8 cellular contexts compared by ENCODE assay signal in the genomic region with DNA sequence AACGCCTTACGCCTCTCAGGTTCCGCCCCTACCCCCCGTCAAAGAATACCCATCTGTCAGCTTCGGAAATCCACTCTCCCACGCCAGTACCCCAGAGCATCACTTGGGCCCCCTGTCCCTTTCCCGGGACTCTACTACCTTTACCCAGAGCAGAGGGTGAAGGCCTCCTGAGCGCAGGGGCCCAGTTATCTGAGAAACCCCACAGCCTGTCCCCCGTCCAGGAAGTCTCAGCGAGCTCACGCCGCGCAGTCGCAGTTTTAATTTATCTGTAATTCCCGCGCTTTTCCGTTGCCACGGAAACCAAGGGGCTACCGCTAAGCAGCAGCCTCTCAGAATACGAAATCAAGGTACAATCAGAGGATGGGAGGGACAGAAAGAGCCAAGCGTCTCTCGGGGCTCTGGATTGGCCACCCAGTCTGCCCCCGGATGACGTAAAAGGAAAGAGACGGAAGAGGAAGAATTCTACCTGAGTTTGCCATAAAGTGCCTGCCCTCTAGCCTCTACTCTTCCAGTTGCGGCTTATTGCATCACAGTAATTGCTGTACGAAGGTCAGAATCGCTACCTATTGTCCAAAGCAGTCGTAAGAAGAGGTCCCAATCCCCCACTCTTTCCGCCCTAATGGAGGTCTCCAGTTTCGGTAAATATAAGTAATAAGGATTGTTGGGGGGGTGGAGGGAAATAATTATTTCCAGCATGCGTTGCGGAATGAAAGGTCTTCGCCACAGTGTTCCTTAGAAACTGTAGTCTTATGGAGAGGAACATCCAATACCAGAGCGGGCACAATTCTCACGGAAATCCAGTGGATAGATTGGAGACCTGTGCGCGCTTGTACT. TPM values are rescaled to one million over a fixed set of nuclear protein-coding genes. Genes with fewer than 3 reads are reported as not detected.
A peak's percentile ranks its signal among the peaks of the same experiment; 100 is the strongest.
DNase-seq lines count a peak whose midpoint lies in the region; ATAC-seq and TF ChIP-seq lines count a peak whose summit lies in the region.

TSS of gene BRCA1 (minus strand) at position 232 of the 834 bp plus-strand sequence. CDS start 1,268 bp downstream, outside the sequence.

- TF ChIP-seq CTCF in DND-41 (IDR thresholded peaks at IDR 0.05; ENCODE audit: borderline replicate concordance, extremely low read depth, low read length, poor library complexity, severe bottlenecking) (no peak), fibroblast of lung (conservative IDR thresholded peaks at IDR 0.05 in 1 of 2, IDR thresholded peaks at IDR 0.05 in 1 of 2; ENCODE audit: low read depth in 1 of 2, low read length in 2 of 2) (no peak)

- H3K9ac ChIP-seq in DND-41 (ENCODE audit: low read depth, low read length): peak within 1 kb of the TSS; percentile 78
- peak within 1 kb of the TSS; percentile 89 for H3K9ac ChIP-seq in GM23248
- peak within 1 kb of the TSS; percentile 65 for H3K9ac ChIP-seq in fibroblast of lung (ENCODE audit: insufficient read depth, low read length)

- peaks cover 18% of the 10 kb centered on the region for H3K36me3 Mint-ChIP-seq in activated T-helper 1 cell treated with anti-CD3 and anti-CD28 coated beads, Interleukin-12 subunit alpha, Interleukin-12 subunit beta, Interleukin-2, Interleukin-4 antibody, amounts not matched to agents 30 ng/mL and 10 ng/mL and 1 ng/mL, durations not matched to agents 14 hours and 24 hours and 36 hours (ENCODE audit: low read depth)
- peaks cover 0 to 19% (median 7%) of the 10 kb centered on the region in 5 donors for H3K36me3 Mint-ChIP-seq in naive thymus-derived CD4-positive, alpha-beta T cell
- H3K36me3 Mint-ChIP-seq in stimulated activated naive B cell treated with anti-CD40 and anti-IgM and Interleukin-4, amounts not matched to agents 10 μg/mL and 1 μg/mL and 100 μg/mL, for 72 hours: peaks cover 26 to 32% of the 10 kb centered on the region in 2 donors

- H3K27ac ChIP-seq in DND-41 (ENCODE audit: low read length) (peak within 1 kb of the TSS; percentile 92), GM23248 (peak within 1 kb of the TSS; percentile 71), fibroblast of lung (ENCODE audit: insufficient read depth, low read length) (peak within 1 kb of the TSS; percentile 86)
- H3K27ac ChIP-seq in naive thymus-derived CD4-positive, alpha-beta T cell (ENCODE audit: low read depth, low read length): peak within 1 kb of the TSS; percentile 83

- H3K4me3 Mint-ChIP-seq in activated T-helper 1 cell treated with anti-CD3 and anti-CD28 coated beads, Interleukin-12 subunit alpha, Interleukin-12 subunit beta, Interleukin-2, Interleukin-4 antibody, amounts not matched to agents 30 ng/mL and 10 ng/mL and 1 ng/mL, durations not matched to agents 14 hours and 24 hours and 36 hours: peak within 1 kb of the TSS; percentile 99
- peak within 1 kb of the TSS; percentile 88 to 97 (median 94) for H3K4me3 Mint-ChIP-seq in naive thymus-derived CD4-positive, alpha-beta T cell
- H3K4me3 Mint-ChIP-seq in stimulated activated naive B cell treated with anti-CD40 and anti-IgM and Interleukin-4, amounts not matched to agents 10 μg/mL and 1 μg/mL and 100 μg/mL, for 72 hours: peak within 1 kb of the TSS; percentile 91 to 99

- H3K4me2 ChIP-seq in DND-41 (ENCODE audit: insufficient read depth, low read length) (peak within 1 kb of the TSS; percentile 89), GM23248 (ENCODE audit: unreplicated experiment) (peak within 1 kb of the TSS; percentile 90), fibroblast of lung (ENCODE audit: extremely low read depth, insufficient read depth, low read length) (peak within 1 kb of the TSS; percentile 96)

- H3K9me2 ChIP-seq in GM23248 (ENCODE audit: insufficient read depth): no peaks in the 10 kb centered on the region

- in situ Hi-C loops in GM23248 (cut with MboI): no loop called here

- H3K9me3 ChIP-seq in DND-41 (ENCODE audit: insufficient read depth, low read length, severe bottlenecking) (no peaks in the 10 kb centered on the region), GM23248 (ENCODE audit: low read depth) (no peaks in the 10 kb centered on the region), fibroblast of lung (ENCODE audit: control insufficient read depth, insufficient read depth, low read depth, low read length) (no peaks in the 10 kb centered on the region)
- H3K9me3 ChIP-seq in naive thymus-derived CD4-positive, alpha-beta T cell (ENCODE audit: control insufficient read depth in 2 of 3, low read length in 3 of 3): no peaks in the 10 kb centered on the region

- peak within 1 kb of the TSS; percentile 53 to 71 for H3K4me3 ChIP-seq in DND-41 (ENCODE audit: low read depth in 1 of 2, low read length in 2 of 2)
- peak within 1 kb of the TSS; percentile 99 for H3K4me3 ChIP-seq in GM23248
- H3K4me3 ChIP-seq in fibroblast of lung (replicated peaks in 1 of 4; ENCODE audit: control extremely low read depth in 1 of 4, insufficient read depth in 1 of 4, low read depth in 3 of 4, low read length in 4 of 4): peak within 1 kb of the TSS; percentile 67 to 99 (median 80)
- peak within 1 kb of the TSS; percentile 83 for H3K4me3 ChIP-seq in naive thymus-derived CD4-positive, alpha-beta T cell (ENCODE audit: low read length)

- no peaks in the 10 kb centered on the region for H3K9me3 Mint-ChIP-seq in activated T-helper 1 cell treated with anti-CD3 and anti-CD28 coated beads, Interleukin-12 subunit alpha, Interleukin-12 subunit beta, Interleukin-2, Interleukin-4 antibody, amounts not matched to agents 30 ng/mL and 10 ng/mL and 1 ng/mL, durations not matched to agents 14 hours and 24 hours and 36 hours
- peaks cover 0 to 2% (median 0%) of the 10 kb centered on the region in 11 donors for H3K9me3 Mint-ChIP-seq in naive thymus-derived CD4-positive, alpha-beta T cell
- H3K9me3 Mint-ChIP-seq in stimulated activated naive B cell treated with anti-CD40 and anti-IgM and Interleukin-4, amounts not matched to agents 10 μg/mL and 1 μg/mL and 100 μg/mL, for 72 hours: no peaks in the 10 kb centered on the region

- H3K27me3 ChIP-seq in DND-41 (ENCODE audit: insufficient read depth, low read length, poor library complexity): no peaks in the 10 kb centered on the region
- no peaks in the 10 kb centered on the region for H3K27me3 ChIP-seq in GM23248 (replicated peaks; ENCODE audit: insufficient read depth)
- H3K27me3 ChIP-seq in fibroblast of lung (ENCODE audit: control insufficient read depth, insufficient read depth, low read length): no peaks in the 10 kb centered on the region
- no peaks in the 10 kb centered on the region for H3K27me3 ChIP-seq in naive thymus-derived CD4-positive, alpha-beta T cell (ENCODE audit: control insufficient read depth in 2 of 2, insufficient read depth in 2 of 2, low read length in 2 of 2)

- peak; percentile 97 for ATAC-seq in DND-41 (ENCODE audit: insufficient read depth, low read depth)
- ATAC-seq in naive thymus-derived CD4-positive, alpha-beta T cell: peak; percentile 100
- ATAC-seq in stimulated activated naive B cell treated with anti-CD40 and anti-IgM and Interleukin-4, amounts not matched to agents 10 μg/mL and 1 μg/mL and 100 μg/mL, for 72 hours (replicated peaks): peak; percentile 98 to 100

- H2AFZ ChIP-seq in DND-41 (ENCODE audit: low read depth, low read length): peak within 1 kb of the TSS; percentile 85
- peak within 1 kb of the TSS; percentile 99 for H2AFZ ChIP-seq in GM23248
- H2AFZ ChIP-seq in fibroblast of lung (ENCODE audit: low read length): peak within 1 kb of the TSS; percentile 90

- peaks cover 27% of the 10 kb centered on the region for H3K4me1 ChIP-seq in DND-41 (ENCODE audit: insufficient read depth, low read length)
- H3K4me1 ChIP-seq in GM23248 (ENCODE audit: insufficient read depth): peaks cover 3% of the 10 kb centered on the region; the same call in 1 of the 2 replicates
- peaks cover 2% of the 10 kb centered on the region for H3K4me1 ChIP-seq in fibroblast of lung (ENCODE audit: control insufficient read depth, extremely low read depth, insufficient read depth, low read length)
- H3K4me1 ChIP-seq in naive thymus-derived CD4-positive, alpha-beta T cell (ENCODE audit: control insufficient read depth in 2 of 2, insufficient read depth in 2 of 2, low read length in 2 of 2): peaks cover 6 to 8% of the 10 kb centered on the region in 2 donors

- 0 out of 2 replicates have a peak, but pooled peaks cover 8% of the 10 kb centered on the region for H3F3A ChIP-seq in GM23248 (ENCODE audit: insufficient read depth)

- H3K36me3 ChIP-seq in DND-41 (ENCODE audit: insufficient read depth, low read length): peaks cover 31% of the 10 kb centered on the region
- no peaks in the 10 kb centered on the region for H3K36me3 ChIP-seq in GM23248 (ENCODE audit: low read depth)
- no peaks in the 10 kb centered on the region for H3K36me3 ChIP-seq in fibroblast of lung (ENCODE audit: control insufficient read depth, insufficient read depth, low read length)
- peaks cover 0 to 10% (median 0%) of the 10 kb centered on the region in 3 experiments for H3K36me3 ChIP-seq in naive thymus-derived CD4-positive, alpha-beta T cell (ENCODE audit: control insufficient read depth in 2 of 3, insufficient read depth in 3 of 3, low read length in 3 of 3)

- H3K27ac Mint-ChIP-seq in activated T-helper 1 cell treated with anti-CD3 and anti-CD28 coated beads, Interleukin-12 subunit alpha, Interleukin-12 subunit beta, Interleukin-2, Interleukin-4 antibody, amounts not matched to agents 30 ng/mL and 10 ng/mL and 1 ng/mL, durations not matched to agents 14 hours and 24 hours and 36 hours: peak within 1 kb of the TSS; percentile 99
- peak within 1 kb of the TSS; percentile 88 to 98 (median 93) for H3K27ac Mint-ChIP-seq in naive thymus-derived CD4-positive, alpha-beta T cell
- H3K27ac Mint-ChIP-seq in stimulated activated naive B cell treated with anti-CD40 and anti-IgM and Interleukin-4, amounts not matched to agents 10 μg/mL and 1 μg/mL and 100 μg/mL, for 72 hours: peak within 1 kb of the TSS; percentile 99

- no peaks in the 10 kb centered on the region for H3K27me3 Mint-ChIP-seq in activated T-helper 1 cell treated with anti-CD3 and anti-CD28 coated beads, Interleukin-12 subunit alpha, Interleukin-12 subunit beta, Interleukin-2, Interleukin-4 antibody, amounts not matched to agents 30 ng/mL and 10 ng/mL and 1 ng/mL, durations not matched to agents 14 hours and 24 hours and 36 hours (ENCODE audit: insufficient read depth)
- H3K27me3 Mint-ChIP-seq in naive thymus-derived CD4-positive, alpha-beta T cell: no peaks in the 10 kb centered on the region
- H3K27me3 Mint-ChIP-seq in stimulated activated naive B cell treated with anti-CD40 and anti-IgM and Interleukin-4, amounts not matched to agents 10 μg/mL and 1 μg/mL and 100 μg/mL, for 72 hours: no peaks in the 10 kb centered on the region

- DNase-seq in DND-41 (peak; percentile 98), GM23248 (peak; percentile 99), Kasumi-1 (lab: John Stamatoyannopoulos, UW) (peak; percentile 99), RPMI7951 (ENCODE audit: low read depth) (peak; percentile 98), fibroblast of lung (ENCODE audit: low read depth in 2 of 2) (peak; percentile 99)
- DNase-seq in activated T-helper 1 cell treated with anti-CD3 and anti-CD28 coated beads, Interleukin-12 subunit alpha, Interleukin-12 subunit beta, Interleukin-2, Interleukin-4 antibody, amounts not matched to agents 30 ng/mL and 10 ng/mL and 1 ng/mL, durations not matched to agents 14 hours and 24 hours and 36 hours (ENCODE audit: low spot score): peak; percentile 93
- DNase-seq in naive thymus-derived CD4-positive, alpha-beta T cell: peak; percentile 78 to 98 (median 96)
- DNase-seq in stimulated activated naive B cell treated with anti-CD40 and anti-IgM and Interleukin-4, amounts not matched to agents 10 μg/mL and 1 μg/mL and 100 μg/mL, for 72 hours: peak; percentile 95

- H3K79me2 ChIP-seq in DND-41 (ENCODE audit: insufficient read depth, low read length) (peaks cover 55% of the 10 kb centered on the region), GM23248 (ENCODE audit: insufficient read depth) (peaks cover 46% of the 10 kb centered on the region), fibroblast of lung (ENCODE audit: control insufficient read depth, insufficient read depth, low read length) (peaks cover 16% of the 10 kb centered on the region)

- peaks cover 24% of the 10 kb centered on the region for H3K4me1 Mint-ChIP-seq in activated T-helper 1 cell treated with anti-CD3 and anti-CD28 coated beads, Interleukin-12 subunit alpha, Interleukin-12 subunit beta, Interleukin-2, Interleukin-4 antibody, amounts not matched to agents 30 ng/mL and 10 ng/mL and 1 ng/mL, durations not matched to agents 14 hours and 24 hours and 36 hours (ENCODE audit: low read depth)
- peaks cover 14 to 39% (median 30%) of the 10 kb centered on the region in 7 donors for H3K4me1 Mint-ChIP-seq in naive thymus-derived CD4-positive, alpha-beta T cell
- peaks cover 22 to 23% of the 10 kb centered on the region in 2 donors for H3K4me1 Mint-ChIP-seq in stimulated activated naive B cell treated with anti-CD40 and anti-IgM and Interleukin-4, amounts not matched to agents 10 μg/mL and 1 μg/mL and 100 μg/mL, for 72 hours

- intact Hi-C loops in activated T-helper 1 cell treated with anti-CD3 and anti-CD28 coated beads, Interleukin-12 subunit alpha, Interleukin-12 subunit beta, Interleukin-2, Interleukin-4 antibody, amounts not matched to agents 30 ng/mL and 10 ng/mL and 1 ng/mL, durations not matched to agents 14 hours and 24 hours and 36 hours (cut with micrococcal nuclease): loop anchor here (1.0 to 10.0 kb wide), 11 partner anchors 45 to 551 kb away; partner anchors contain the start of genes AARSD1, BECN1, IFI35 and PSMC3IP
- intact Hi-C loops in naive thymus-derived CD4-positive, alpha-beta T cell (cut with micrococcal nuclease): loop anchor here (1.0 to 5.0 kb wide), 9 partner anchors 45 to 516 kb away; partner anchors contain the start of genes DHX8 (in 2 of the 2), RPL27 (in 2 of the 2), TMEM106A (in 2 of the 2) and BECN1 (in 1 of the 2)

- H4K20me1 ChIP-seq in DND-41 (ENCODE audit: insufficient read depth, low read length) (no peaks in the 10 kb centered on the region), GM23248 (ENCODE audit: insufficient read depth) (no peaks in the 10 kb centered on the region), fibroblast of lung (ENCODE audit: control insufficient read depth, extremely low read depth, insufficient read depth, low read length) (no peaks in the 10 kb centered on the region)

- WGBS in GM23248 (ENCODE audit: low coverage in 1 of 2, low lambda C conversion rate in 2 of 2, missing lambda C conversion rate in 2 of 2), 2 experiments: 2 to 3% methylated on average over 34 to 37 of the region's 38 CpGs

- POLR2A ChIA-PET in naive thymus-derived CD4-positive, alpha-beta T cell (lab: Charles Lee): interaction anchor here (0.6 to 2.3 kb wide), 7 partner anchors 10 to 337 kb away, joined by 3 to 9 read pairs (median 4); partner anchors contain the start of genes NBR1 and VAT1

- CTCF ChIA-PET in naive thymus-derived CD4-positive, alpha-beta T cell (lab: Charles Lee): interaction anchor here (0.5 kb wide), 1 partner anchor 98 kb away, joined by 3 read pairs; no protein-coding TSS in a partner anchor

RNA-seq across cellular contexts. Expression of gene BRCA1, which starts in this region (rescaled TPM):
- 13.6 and 21.6 TPM in 2 replicates for total RNA-seq in GM23248 (2014; rRNA removed; shearing (Covaris generic))
- polyA plus RNA-seq in GM23248 (2016; fragmentation: Nextera tagmentation; extraction: Ambion mirVana) (11.7 and 12.7 TPM in 2 replicates), fibroblast of lung (7.5 and 18.3 TPM in 2 replicates)
- total RNA-seq in RPMI7951 (2014; rRNA removed; shearing (Covaris generic)): 34.2 and 34.6 TPM in 2 replicates
- 76.1 and 79.8 TPM in 2 replicates for total RNA-seq in activated T-helper 1 cell treated with anti-CD3 and anti-CD28 coated beads, Interleukin-12 subunit alpha, Interleukin-12 subunit beta, Interleukin-2, Interleukin-4 antibody, amounts not matched to agents 30 ng/mL and 10 ng/mL and 1 ng/mL, durations not matched to agents 14 hours and 24 hours and 36 hours
- total RNA-seq in fibroblast of lung: 5.1 and 9.9 TPM in 2 replicates
- 4.0 and 12.2 TPM in 2 replicates for polyA plus RNA-seq in fibroblast of lung (2012)
- polyA minus RNA-seq in fibroblast of lung (ENCODE audit: low replicate concordance): 42.6 and 118 TPM in 2 replicates
- 10 to 100 TPM in 1 of 5 experiments, 1 to 10 TPM in 4; 2.6 to 54.1 (median 5.4) TPM for total RNA-seq in naive thymus-derived CD4-positive, alpha-beta T cell
- polyA plus RNA-seq in naive thymus-derived CD4-positive, alpha-beta T cell: 1 to 10 TPM; 1.1 to 3.0 TPM

Comparison
In these comparisons a context has a peak if more than half of its experiments do, and no peak if none do; other contexts are left out.
1. Peak in every context shown above with its lines: DNase-seq, ATAC-seq, H3K4me3 ChIP-seq and H3K27ac ChIP-seq.